Comparison of ENCODE assay signal across 19 cellular contexts in genomic region chr16:80047796-80048649, GRCh38.
DNase-seq lines count a peak whose midpoint lies in the region; ATAC-seq and TF ChIP-seq lines count a peak whose summit lies in the region.
"Had no signal": no experiment of that assay in that cellular context is flagged by ENCODE, and none has a peak within 500 bp of the region (broad histone marks: within the 10 kb centered on the region; RNA-seq: fewer than 3 reads in every experiment).

No MANE protein-coding gene starts in this region.

- no peaks in the 10 kb centered on the region for H3K36me3 ChIP-seq in adipocyte (ENCODE audit: control insufficient read depth, insufficient read depth, low read length, severe bottlenecking)
- H3K36me3 ChIP-seq: BLaER1 treated with 17β-estradiol and CSF1 and Interleukin-3, amounts not matched to agents 10 nM and 100 nM; MG63; Peyer's patch; SJSA1 had no signal

- H3K4me3 Mint-ChIP-seq in osteocyte (ENCODE audit: unreplicated experiment) = no peak overlapping the region
- no peak overlapping the region for H3K4me3 Mint-ChIP-seq in activated CD8-positive, alpha-beta T cell treated with anti-CD3 and anti-CD28 coated beads for 36 hours
- H3K4me3 Mint-ChIP-seq: CD4-positive, alpha-beta memory T cell; T-helper 1 cell treated with Interleukin-12 subunit alpha and Interleukin-12 subunit beta and Interleukin-4 antibody, amounts not matched to agents 30 μg/mL and 1 μg/mL, for 36 hours had no signal

- POLR2A ChIA-PET in activated CD8-positive, alpha-beta T cell treated with anti-CD3 and anti-CD28 coated beads for 36 hours (lab: Charles Lee) = no interaction called here

- intact Hi-C loops in posterior cingulate gyrus (cut with DNase I) = no loop called here
- intact Hi-C loops in activated CD8-positive, alpha-beta T cell treated with anti-CD3 and anti-CD28 coated beads for 36 hours (cut with micrococcal nuclease) = no loop called here

- H3K27me3 Mint-ChIP-seq in osteocyte (ENCODE audit: unreplicated experiment) = no peaks in the 10 kb centered on the region
- H3K27me3 Mint-ChIP-seq in activated CD8-positive, alpha-beta T cell treated with anti-CD3 and anti-CD28 coated beads for 36 hours = no peaks in the 10 kb centered on the region

- peak overlapping the region; percentile 82 for H3K27ac Mint-ChIP-seq in osteocyte (ENCODE audit: unreplicated experiment)
- no peak overlapping the region for H3K27ac Mint-ChIP-seq in activated CD8-positive, alpha-beta T cell treated with anti-CD3 and anti-CD28 coated beads for 36 hours
- H3K27ac Mint-ChIP-seq: CD4-positive, alpha-beta memory T cell; T-helper 1 cell treated with Interleukin-12 subunit alpha and Interleukin-12 subunit beta and Interleukin-4 antibody, amounts not matched to agents 30 μg/mL and 1 μg/mL, for 36 hours had no signal

- no peak for TF ChIP-seq CTCF in osteocyte (IDR thresholded peaks at IDR 0.05)
- no peak for TF ChIP-seq CTCF in activated CD8-positive, alpha-beta T cell treated with anti-CD3 and anti-CD28 coated beads for 36 hours (IDR thresholded peaks at IDR 0.05)

- peaks cover 8% of the 10 kb centered on the region for H3K9me3 Mint-ChIP-seq in osteocyte (ENCODE audit: unreplicated experiment)
- peaks cover 1% of the 10 kb centered on the region for H3K9me3 Mint-ChIP-seq in activated CD8-positive, alpha-beta T cell treated with anti-CD3 and anti-CD28 coated beads for 36 hours
- H3K9me3 Mint-ChIP-seq: T-helper 1 cell treated with Interleukin-12 subunit alpha and Interleukin-12 subunit beta and Interleukin-4 antibody, amounts not matched to agents 30 μg/mL and 1 μg/mL, for 36 hours had no signal

- peaks cover 3% of the 10 kb centered on the region for H3K9me3 ChIP-seq in adipocyte (ENCODE audit: control insufficient read depth, low read length)
- H3K9me3 ChIP-seq: BLaER1 treated with 17β-estradiol and CSF1 and Interleukin-3, amounts not matched to agents 10 nM and 100 nM; MG63; Peyer's patch; SJSA1 had no signal

- peaks cover 30% of the 10 kb centered on the region for H3K27me3 ChIP-seq in adipocyte (replicated peaks; ENCODE audit: control insufficient read depth, insufficient read depth, low read length)
- H3K27me3 ChIP-seq: BLaER1 treated with 17β-estradiol and CSF1 and Interleukin-3, amounts not matched to agents 10 nM and 100 nM; MG63; Peyer's patch; SJSA1 had no signal

- H3K9ac ChIP-seq in adipocyte (ENCODE audit: low read length) = no peak overlapping the region
- H3K9ac ChIP-seq: BLaER1 treated with 17β-estradiol and CSF1 and Interleukin-3, amounts not matched to agents 10 nM and 100 nM had no signal

- ATAC-seq in activated CD8-positive, alpha-beta T cell treated with anti-CD3 and anti-CD28 coated beads for 36 hours = no peak

- DNase-seq in NCI-H1694 (lab: John Stamatoyannopoulos, UW) = peak; percentile 11
- no peak for DNase-seq in NCI-H1694 treated with DMSO at 0.1 percent for 48 hours (lab: John Stamatoyannopoulos, UW)
- DNase-seq in EH (ENCODE audit: low read depth) = peak; percentile 12
- peak; percentile 41 for DNase-seq in adipocyte (ENCODE audit: low read depth)
- no peak for DNase-seq in osteocyte (ENCODE audit: extremely low spot score, unreplicated experiment)
- DNase-seq in posterior cingulate gyrus = no peak
- DNase-seq in dedifferentiated amniotic fluid mesenchymal stem cell (ENCODE audit: extremely low spot score) = no peak
- no peak for DNase-seq in activated CD8-positive, alpha-beta T cell treated with anti-CD3 and anti-CD28 coated beads for 36 hours
- DNase-seq: CD4-positive, alpha-beta memory T cell; MG63; NCI-H1417 treated with DMSO at 0.1 percent for 48 hours; NCI-H1930; NCI-H2171; NCI-H774; NK-92 treated with Interleukin-12 subunit alpha and Interleukin-12 subunit beta, amount 100 ng/mL, for 24 hours; Peyer's patch had no signal

- no peaks in the 10 kb centered on the region for H3K36me3 Mint-ChIP-seq in osteocyte (ENCODE audit: unreplicated experiment)
- no peaks in the 10 kb centered on the region for H3K36me3 Mint-ChIP-seq in activated CD8-positive, alpha-beta T cell treated with anti-CD3 and anti-CD28 coated beads for 36 hours (ENCODE audit: low read depth)
- H3K36me3 Mint-ChIP-seq: CD4-positive, alpha-beta memory T cell had no signal

- peaks cover 27% of the 10 kb centered on the region for H3K4me1 Mint-ChIP-seq in osteocyte (ENCODE audit: unreplicated experiment)
- H3K4me1 Mint-ChIP-seq in activated CD8-positive, alpha-beta T cell treated with anti-CD3 and anti-CD28 coated beads for 36 hours (ENCODE audit: low read depth) = no peaks in the 10 kb centered on the region
- H3K4me1 Mint-ChIP-seq: CD4-positive, alpha-beta memory T cell had no signal

- H3K4me3 ChIP-seq in adipocyte (ENCODE audit: low read length) = no peak overlapping the region
- H3K4me3 ChIP-seq: BLaER1 treated with 17β-estradiol and CSF1 and Interleukin-3, amounts not matched to agents 10 nM and 100 nM; MG63; Peyer's patch; SJSA1 had no signal

- CTCF ChIA-PET in activated CD8-positive, alpha-beta T cell treated with anti-CD3 and anti-CD28 coated beads for 36 hours (lab: Charles Lee) = no interaction called here

- no peaks in the 10 kb centered on the region for H3K4me1 ChIP-seq in adipocyte (ENCODE audit: control insufficient read depth, insufficient read depth, low read length)
- H3K4me1 ChIP-seq: BLaER1 treated with 17β-estradiol and CSF1 and Interleukin-3, amounts not matched to agents 10 nM and 100 nM; Peyer's patch; SJSA1 had no signal

Comparison
In these comparisons a context has a peak if more than half of its experiments do, and no peak if none do; other contexts are left out.
1. DNase-seq: peak in NCI-H1694 (single experiment), EH (single experiment) and adipocyte (single experiment); none in NCI-H1694 treated with DMSO at 0.1 percent for 48 hours (single experiment), osteocyte (single experiment), posterior cingulate gyrus (0 of 10), dedifferentiated amniotic fluid mesenchymal stem cell (single experiment) and activated CD8-positive, alpha-beta T cell treated with anti-CD3 and anti-CD28 coated beads for 36 hours (single experiment).